Comparison of ENCODE assay signal across 13 cellular contexts in the genomic region with DNA sequence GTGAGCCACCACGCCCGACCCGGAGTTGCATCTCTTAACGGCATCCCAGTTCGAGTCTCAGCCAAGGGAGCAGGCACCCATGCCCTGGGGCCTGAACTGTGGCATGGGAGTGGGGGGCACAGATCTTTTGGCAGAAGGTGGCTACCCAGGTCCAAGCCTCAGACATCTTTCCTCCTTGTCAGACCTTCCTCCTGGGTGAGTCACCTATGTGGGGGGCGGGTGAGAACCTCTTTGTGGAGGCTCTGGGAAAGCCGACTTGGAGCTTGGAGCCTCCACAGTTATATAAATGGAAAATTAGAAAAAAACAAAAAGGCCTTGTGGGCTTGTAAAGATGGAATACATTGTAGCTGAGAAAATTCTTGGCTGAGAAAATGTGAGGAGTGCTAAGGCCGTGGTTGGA.
A peak's percentile ranks its signal among the peaks of the same experiment; 100 is the strongest.
DNase-seq lines count a peak whose midpoint lies in the region; ATAC-seq and TF ChIP-seq lines count a peak whose summit lies in the region.
"Had no signal": no experiment of that assay in that cellular context is flagged by ENCODE, and none has a peak within 500 bp of the region (broad histone marks: within the 10 kb centered on the region; RNA-seq: fewer than 3 reads in every experiment).

No MANE protein-coding gene starts in this region.

- no peaks in the 10 kb centered on the region for H3F3A ChIP-seq in PC-3 (ENCODE audit: low read length, unreplicated experiment)

- BruUV-seq in PC-3 (replicated peaks; lab: Mats Ljungman, UMichigan), result no TSS peak

- peaks cover 4% of the 10 kb centered on the region for H3K4me1 ChIP-seq in CD4-positive, CD25-positive, alpha-beta regulatory T cell (ENCODE audit: control insufficient read depth, insufficient read depth, low read length, poor library complexity, severe bottlenecking)
- H3K4me1 ChIP-seq in PC-3 (ENCODE audit: insufficient read depth, low read length) (peaks cover 78% of the 10 kb centered on the region), right lobe of liver (peaks cover 0 to 19% (median 0%) of the 10 kb centered on the region in 4 donors)
- H3K4me1 ChIP-seq in naive thymus-derived CD4-positive, alpha-beta T cell (ENCODE audit: control insufficient read depth in 2 of 2, insufficient read depth in 2 of 2, low read length in 2 of 2), result no peaks in the 10 kb centered on the region

- H3K4me1 Mint-ChIP-seq in CD4-positive, CD25-positive, alpha-beta regulatory T cell, result peaks cover 0 to 14% (median 7%) of the 10 kb centered on the region in 4 donors
- peaks cover 5 to 58% (median 7%) of the 10 kb centered on the region in 7 donors for H3K4me1 Mint-ChIP-seq in naive thymus-derived CD4-positive, alpha-beta T cell

- no peaks in the 10 kb centered on the region for H3K27me3 Mint-ChIP-seq in CD4-positive, CD25-positive, alpha-beta regulatory T cell
- H3K27me3 Mint-ChIP-seq in naive thymus-derived CD4-positive, alpha-beta T cell, result no peaks in the 10 kb centered on the region
- H3K27me3 Mint-ChIP-seq: activated CD4-positive, alpha-beta T cell treated with anti-CD3 and anti-CD28 coated beads, Interleukin-2, amount 10 ng/mL, durations not matched to agents 7 days and 5 days; stimulated activated naive CD8-positive, alpha-beta T cell treated with anti-CD3 and anti-CD28 coated beads, Interleukin-15, Interleukin-2, amounts not matched to agents 100 ng/mL and 50 ng/mL, for 24 hours had no signal

- no peak overlapping the region for H3K4me3 ChIP-seq in CD4-positive, CD25-positive, alpha-beta regulatory T cell (ENCODE audit: low read depth, low read length)
- H3K4me3 ChIP-seq in PC-3 (ENCODE audit: low read length) (peak overlapping the region; percentile 49; the same call in 1 of the 2 replicates), right lobe of liver (no peak overlapping the region)
- H3K4me3 ChIP-seq in naive thymus-derived CD4-positive, alpha-beta T cell (ENCODE audit: low read length), result no peak overlapping the region

- H3K9me3 ChIP-seq in CD4-positive, CD25-positive, alpha-beta regulatory T cell (ENCODE audit: control insufficient read depth in 2 of 2, low read length in 2 of 2), result no peaks in the 10 kb centered on the region
- no peaks in the 10 kb centered on the region for H3K9me3 ChIP-seq in PC-3 (ENCODE audit: low read length)
- no peaks in the 10 kb centered on the region for H3K9me3 ChIP-seq in naive thymus-derived CD4-positive, alpha-beta T cell (ENCODE audit: control insufficient read depth in 2 of 3, low read length in 3 of 3)
- no peaks in the 10 kb centered on the region for H3K9me3 ChIP-seq in right lobe of liver

- TF ChIP-seq CTCF in PC-3 (conservative IDR thresholded peaks at IDR 0.05; ENCODE audit: low read depth, low read length) (no peak), right lobe of liver (IDR thresholded peaks at IDR 0.05) (no peak)

- intact Hi-C loops in PC-3 (cut with micrococcal nuclease) (loop anchor here (1.0 to 5.0 kb wide), 2 partner anchors 290 to 307 kb away; no protein-coding TSS in a partner anchor), right lobe of liver (cut with DNase I) (no loop called here)
- intact Hi-C loops in naive thymus-derived CD4-positive, alpha-beta T cell (cut with micrococcal nuclease), result no loop called here

- CTCF ChIA-PET in PC-3 (lab: Charles Lee), result interaction anchor here (1.2 kb wide), 1 partner anchor 52 kb away, joined by 9 read pairs; no protein-coding TSS in a partner anchor
- CTCF ChIA-PET in naive thymus-derived CD4-positive, alpha-beta T cell (lab: Charles Lee), result interaction anchor here (0.6 to 6.1 kb wide), 4 partner anchors 13 to 446 kb away, joined by 3 to 61 read pairs (median 12); no protein-coding TSS in a partner anchor

- peak overlapping the region; percentile 81 for H3K9ac ChIP-seq in PC-3 (ENCODE audit: low read length)

- H3K4me3 Mint-ChIP-seq in CD4-positive, CD25-positive, alpha-beta regulatory T cell, result no peak overlapping the region
- H3K4me3 Mint-ChIP-seq in naive thymus-derived CD4-positive, alpha-beta T cell, result no peak overlapping the region
- H3K4me3 Mint-ChIP-seq: activated CD4-positive, alpha-beta T cell treated with anti-CD3 and anti-CD28 coated beads, Interleukin-2, amount 10 ng/mL, durations not matched to agents 7 days and 5 days; stimulated activated naive CD8-positive, alpha-beta T cell treated with anti-CD3 and anti-CD28 coated beads, Interleukin-15, Interleukin-2, amounts not matched to agents 100 ng/mL and 50 ng/mL, for 24 hours had no signal

- no peak overlapping the region for H3K27ac ChIP-seq in CD4-positive, CD25-positive, alpha-beta regulatory T cell (ENCODE audit: insufficient read depth, low read length, poor library complexity, severe bottlenecking)
- H3K27ac ChIP-seq in PC-3 (ENCODE audit: low read length), result peak overlapping the region; percentile 100
- H3K27ac ChIP-seq in caudate nucleus (ENCODE audit: low read depth, low read length), result peak overlapping the region; percentile 33
- no peak overlapping the region for H3K27ac ChIP-seq in naive thymus-derived CD4-positive, alpha-beta T cell (ENCODE audit: low read depth, low read length)
- no peak overlapping the region for H3K27ac ChIP-seq in right lobe of liver

- H3K79me2 ChIP-seq in PC-3 (ENCODE audit: low read length), result no peaks in the 10 kb centered on the region

- no peaks in the 10 kb centered on the region for H3K36me3 Mint-ChIP-seq in CD4-positive, CD25-positive, alpha-beta regulatory T cell
- H3K36me3 Mint-ChIP-seq in naive thymus-derived CD4-positive, alpha-beta T cell, result no peaks in the 10 kb centered on the region

- no peak for ATAC-seq in CD4-positive, CD25-positive, alpha-beta regulatory T cell (ENCODE audit: low read depth in 2 of 2)
- ATAC-seq in PC-3 (no peak), GM19455 (IDR thresholded peaks at IDR 0.05; ENCODE audit: unreplicated experiment) (no peak), right lobe of liver (no peak)
- ATAC-seq in naive thymus-derived CD4-positive, alpha-beta T cell, result no peak

- DNase-seq in CD4-positive, CD25-positive, alpha-beta regulatory T cell, result no peak
- DNase-seq in PC-3 (peak; percentile 39), caudate nucleus (lab: John Stamatoyannopoulos, UW) (peak in 26 of 61 donors; percentile 4 to 70 (median 30)), NCI-H2107 treated with DMSO at 0.1 percent for 48 hours (lab: John Stamatoyannopoulos, UW; ENCODE audit: unreplicated experiment) (no peak), right lobe of liver (no peak), SKM-1 (lab: John Stamatoyannopoulos, UW; ENCODE audit: unreplicated experiment) (no peak)
- no peak for DNase-seq in naive thymus-derived CD4-positive, alpha-beta T cell
- DNase-seq: activated CD4-positive, alpha-beta T cell treated with anti-CD3 and anti-CD28 coated beads, Interleukin-2, amount 10 ng/mL, durations not matched to agents 7 days and 5 days; cortex of kidney; DMS79; Kasumi-1 had no signal

- H3K27me3 ChIP-seq in CD4-positive, CD25-positive, alpha-beta regulatory T cell (ENCODE audit: control insufficient read depth, insufficient read depth, low read length), result no peaks in the 10 kb centered on the region
- H3K27me3 ChIP-seq in PC-3 (ENCODE audit: low read length), result no peaks in the 10 kb centered on the region
- no peaks in the 10 kb centered on the region for H3K27me3 ChIP-seq in naive thymus-derived CD4-positive, alpha-beta T cell (ENCODE audit: control insufficient read depth in 2 of 2, insufficient read depth in 2 of 2, low read length in 2 of 2)
- H3K27me3 ChIP-seq in right lobe of liver, result no peaks in the 10 kb centered on the region

- H2AFZ ChIP-seq in PC-3 (ENCODE audit: low read length), result no peak overlapping the region

- no peaks in the 10 kb centered on the region for H4K20me1 ChIP-seq in PC-3 (ENCODE audit: low read length)

- POLR2A ChIA-PET in PC-3 (lab: Charles Lee; ENCODE audit: unreplicated experiment), result interaction anchor here (0.8 kb wide), 1 partner anchor 443 kb away, joined by 3 read pairs; no protein-coding TSS in a partner anchor
- POLR2A ChIA-PET in naive thymus-derived CD4-positive, alpha-beta T cell (lab: Charles Lee), result interaction anchor here (0.5 kb wide), 1 partner anchor 444 kb away, joined by 3 read pairs; no protein-coding TSS in a partner anchor

- H3K27ac Mint-ChIP-seq in CD4-positive, CD25-positive, alpha-beta regulatory T cell, result peak overlapping the region in 2 of 3 donors; percentile 28 to 52
- peak overlapping the region in 7 of 9 donors; percentile 11 to 77 (median 58) for H3K27ac Mint-ChIP-seq in naive thymus-derived CD4-positive, alpha-beta T cell

- H3K4me2 ChIP-seq in PC-3 (ENCODE audit: low read length), result peak overlapping the region; percentile 80

- no peaks in the 10 kb centered on the region for H3K36me3 ChIP-seq in CD4-positive, CD25-positive, alpha-beta regulatory T cell (ENCODE audit: control insufficient read depth, insufficient read depth, low read length)
- H3K36me3 ChIP-seq in PC-3 (ENCODE audit: low read depth, low read length), result no peaks in the 10 kb centered on the region
- no peaks in the 10 kb centered on the region for H3K36me3 ChIP-seq in naive thymus-derived CD4-positive, alpha-beta T cell (ENCODE audit: control insufficient read depth in 2 of 3, insufficient read depth in 3 of 3, low read length in 3 of 3)
- H3K36me3 ChIP-seq in right lobe of liver, result no peaks in the 10 kb centered on the region

- no peaks in the 10 kb centered on the region for H3K9me3 Mint-ChIP-seq in CD4-positive, CD25-positive, alpha-beta regulatory T cell
- no peaks in the 10 kb centered on the region for H3K9me3 Mint-ChIP-seq in naive thymus-derived CD4-positive, alpha-beta T cell
- H3K9me3 Mint-ChIP-seq: activated CD4-positive, alpha-beta T cell treated with anti-CD3 and anti-CD28 coated beads, Interleukin-2, amount 10 ng/mL, durations not matched to agents 7 days and 5 days; stimulated activated naive CD8-positive, alpha-beta T cell treated with anti-CD3 and anti-CD28 coated beads, Interleukin-15, Interleukin-2, amounts not matched to agents 100 ng/mL and 50 ng/mL, for 24 hours had no signal

- whole genome bisulfite sequencing in right lobe of liver (ENCODE audit: insufficient coverage, low coverage, low lambda C conversion rate, missing lambda C conversion rate), result 81% methylated on average over 6 of the region's 8 CpGs

- no peak for TF ChIP-seq POLR2A in right lobe of liver (IDR thresholded peaks at IDR 0.05)

- H3K9me2 ChIP-seq in PC-3 (replicated peaks; ENCODE audit: low read length), result no peaks in the 10 kb centered on the region

Comparison
In these comparisons a context has a peak if more than half of its experiments do, and no peak if none do; other contexts are left out.
1. H3K27ac ChIP-seq: peak in PC-3 (single experiment) and caudate nucleus (single experiment); none in CD4-positive, CD25-positive, alpha-beta regulatory T cell (single experiment), naive thymus-derived CD4-positive, alpha-beta T cell (single experiment) and right lobe of liver (0 of 3).